In the genomic region with DNA sequence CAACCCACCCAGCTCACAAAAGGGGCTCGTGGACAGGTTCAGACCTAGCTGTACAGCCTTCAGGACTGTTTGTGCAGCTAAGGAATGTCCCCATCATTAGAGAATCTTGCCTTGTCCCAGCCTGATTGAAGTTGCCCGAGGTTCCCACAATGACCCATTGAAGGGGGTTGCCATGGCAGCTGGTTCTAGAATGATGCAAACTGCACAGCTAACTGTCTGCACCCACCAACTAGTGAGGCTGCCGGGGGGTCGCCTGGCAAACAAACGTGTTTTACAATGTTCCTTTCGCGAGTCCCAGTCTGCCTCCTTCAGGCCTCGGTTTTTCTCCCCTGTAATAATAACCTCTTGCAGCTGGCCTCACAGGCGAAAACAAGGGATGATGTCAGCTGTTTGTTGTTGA, we compare ENCODE assay signal across 30 cellular contexts. TPM values are rescaled to one million over a fixed set of nuclear protein-coding genes. Genes with fewer than 3 reads are reported as not detected.
DNase-seq lines count a peak whose midpoint lies in the region; ATAC-seq lines count a peak whose summit lies in the region.
"Had no signal": no experiment of that assay in that cellular context is flagged by ENCODE, and none has a peak within 500 bp of the region (broad histone marks: within the 10 kb centered on the region; RNA-seq: fewer than 3 reads in every experiment).

No MANE protein-coding gene starts in this region.

- H3K27me3 Mint-ChIP-seq in activated CD4-positive, alpha-beta T cell treated with anti-CD3 and anti-CD28 coated beads for 36 hours: no peaks in the 10 kb centered on the region
- H3K27me3 Mint-ChIP-seq: CD4-positive, alpha-beta memory T cell had no signal

- no peaks in the 10 kb centered on the region for H3K9me3 Mint-ChIP-seq in activated CD4-positive, alpha-beta T cell treated with anti-CD3 and anti-CD28 coated beads for 36 hours (ENCODE audit: low read depth)
- H3K9me3 Mint-ChIP-seq: activated B cell treated with CpG ODN at 0.5 μM for 24 hours; activated naive CD8-positive, alpha-beta T cell treated with anti-CD3 and anti-CD28 coated beads, Interleukin-2, amount 50 U/mL, for 24 hours; CD4-positive, alpha-beta memory T cell; HFFc6; immature natural killer cell had no signal

- POLR2A ChIA-PET in activated CD4-positive, alpha-beta T cell treated with anti-CD3 and anti-CD28 coated beads for 36 hours (lab: Charles Lee): no interaction called here

- intact Hi-C loops in activated CD4-positive, alpha-beta T cell treated with anti-CD3 and anti-CD28 coated beads for 36 hours (cut with DNase I, micrococcal nuclease): no loop called here

- no peak overlapping the region for H3K4me3 Mint-ChIP-seq in activated CD4-positive, alpha-beta T cell treated with anti-CD3 and anti-CD28 coated beads for 36 hours
- H3K4me3 Mint-ChIP-seq: activated B cell treated with CpG ODN at 0.5 μM for 24 hours; activated naive CD8-positive, alpha-beta T cell treated with anti-CD3 and anti-CD28 coated beads, Interleukin-2, amount 50 U/mL, for 24 hours; CD4-positive, alpha-beta memory T cell; HFFc6; immature natural killer cell had no signal

- peak in 9 of 14 donors; percentile 6 to 51 (median 27) for DNase-seq in C1 segment of cervical spinal cord (lab: John Stamatoyannopoulos, UW)
- peak in 45 of 58 donors; percentile 7 to 75 (median 33) for DNase-seq in anterior cingulate cortex (lab: John Stamatoyannopoulos, UW)
- peak in 39 of 51 donors; percentile 5 to 81 (median 42) for DNase-seq in hypothalamus (lab: John Stamatoyannopoulos, UW)
- peak in 46 of 56 donors; percentile 3 to 78 (median 43) for DNase-seq in nucleus accumbens (lab: John Stamatoyannopoulos, UW)
- DNase-seq in activated CD4-positive, alpha-beta T cell treated with anti-CD3 and anti-CD28 coated beads for 36 hours: no peak
- DNase-seq in stimulated activated CD4-positive, alpha-beta T cell treated with anti-CD3 and anti-CD28 coated beads, Interleukin-4, amount 100 ng/mL, for 1 hour: no peak
- no peak for DNase-seq in activated CD4-positive, alpha-beta T cell treated with anti-CD3 and anti-CD28 coated beads for 48 hours
- no peak for DNase-seq in stimulated activated CD4-positive, alpha-beta T cell treated with anti-CD3 and anti-CD28 coated beads, Interleukin-2, amount 100 ng/mL, for 24 hours
- DNase-seq: activated B cell treated with CpG ODN at 0.5 μM for 24 hours; activated CD4-positive, alpha-beta T cell treated with anti-CD3 and anti-CD28 coated beads, Interleukin-2, amount 50 U/mL, for 4 hours; activated naive CD4-positive, alpha-beta T cell; activated naive CD8-positive, alpha-beta T cell treated with anti-CD3 and anti-CD28 coated beads, Interleukin-2, amount 50 U/mL, for 24 hours; AML-193; CD4-positive, alpha-beta memory T cell; EL; gastrocnemius medialis; GOT3; HFFc6; immature natural killer cell; left lung; mesenchymal stem cell; NCI-H1092 treated with DMSO at 0.1 percent for 48 hours; NCI-H1694 treated with DMSO at 0.1 percent for 48 hours; NCI-H524 treated with DMSO at 0.1 percent for 48 hours; stimulated activated naive CD8-positive, alpha-beta T cell treated with anti-CD3 and anti-CD28 coated beads, Interleukin-15, Interleukin-2, amounts not matched to agents 100 U/mL and 50 U/mL, for 24 hours; thyroid gland had no signal

- CTCF ChIA-PET in activated CD4-positive, alpha-beta T cell treated with anti-CD3 and anti-CD28 coated beads for 36 hours (lab: Charles Lee): interaction anchor here (0.7 to 2.4 kb wide), 5 partner anchors 13 to 213 kb away, joined by 3 to 11 read pairs (median 3); no protein-coding TSS in a partner anchor

- H3K27ac Mint-ChIP-seq in activated CD4-positive, alpha-beta T cell treated with anti-CD3 and anti-CD28 coated beads for 36 hours: no peak overlapping the region
- H3K27ac Mint-ChIP-seq: activated B cell treated with CpG ODN at 0.5 μM for 24 hours; activated naive CD8-positive, alpha-beta T cell treated with anti-CD3 and anti-CD28 coated beads, Interleukin-2, amount 50 U/mL, for 24 hours; CD4-positive, alpha-beta memory T cell; HFFc6; immature natural killer cell had no signal

- no peak for ATAC-seq in activated CD4-positive, alpha-beta T cell treated with anti-CD3 and anti-CD28 coated beads for 36 hours
- ATAC-seq: activated naive CD8-positive, alpha-beta T cell treated with anti-CD3 and anti-CD28 coated beads, Interleukin-2, amount 50 U/mL, for 24 hours; gastrocnemius medialis; K562; left lung; stimulated activated naive CD8-positive, alpha-beta T cell treated with anti-CD3 and anti-CD28 coated beads, Interleukin-15, Interleukin-2, amounts not matched to agents 100 U/mL and 50 U/mL, for 24 hours had no signal

- no peaks in the 10 kb centered on the region for H3K36me3 Mint-ChIP-seq in activated CD4-positive, alpha-beta T cell treated with anti-CD3 and anti-CD28 coated beads for 36 hours (ENCODE audit: low read depth)
- H3K36me3 Mint-ChIP-seq: CD4-positive, alpha-beta memory T cell had no signal

- peaks cover 7% of the 10 kb centered on the region for H3K4me1 Mint-ChIP-seq in activated CD4-positive, alpha-beta T cell treated with anti-CD3 and anti-CD28 coated beads for 36 hours
- H3K4me1 Mint-ChIP-seq: activated B cell treated with CpG ODN at 0.5 μM for 24 hours; activated naive CD8-positive, alpha-beta T cell treated with anti-CD3 and anti-CD28 coated beads, Interleukin-2, amount 50 U/mL, for 24 hours; immature natural killer cell had no signal

RNA-seq across cellular contexts. Expression of gene C16orf96, which starts 5.4 kb away (rescaled TPM):
- under 1 TPM; 0.09 to 0.18 TPM for total RNA-seq in activated CD4-positive, alpha-beta T cell treated with anti-CD3 and anti-CD28 coated beads for 36 hours
- total RNA-seq: endothelial cell of umbilical vein, HFFc6, HT1080, K562, pulmonary artery endothelial cell had no signal

RNA-seq across cellular contexts. Expression of gene CDIP1, which starts 23.0 kb away (rescaled TPM):
- 10 to 100 TPM; 28.3 to 30.2 TPM for total RNA-seq in activated CD4-positive, alpha-beta T cell treated with anti-CD3 and anti-CD28 coated beads for 36 hours

RNA-seq across cellular contexts. Expression of gene UBALD1, which starts 53.1 kb away (rescaled TPM):
- 10 to 100 TPM in 1 of 2 experiments, 1 to 10 TPM in 1; 9.7 to 10.2 TPM for total RNA-seq in activated CD4-positive, alpha-beta T cell treated with anti-CD3 and anti-CD28 coated beads for 36 hours

Comparison
In these comparisons a context has a peak if more than half of its experiments do, and no peak if none do; other contexts are left out.
1. DNase-seq: peak in C1 segment of cervical spinal cord (9 of 14), anterior cingulate cortex (45 of 58), hypothalamus (39 of 51) and nucleus accumbens (46 of 56); none in activated CD4-positive, alpha-beta T cell treated with anti-CD3 and anti-CD28 coated beads for 36 hours (single experiment), stimulated activated CD4-positive, alpha-beta T cell treated with anti-CD3 and anti-CD28 coated beads, Interleukin-4, amount 100 ng/mL, for 1 hour (single experiment), activated CD4-positive, alpha-beta T cell treated with anti-CD3 and anti-CD28 coated beads for 48 hours (single experiment) and stimulated activated CD4-positive, alpha-beta T cell treated with anti-CD3 and anti-CD28 coated beads, Interleukin-2, amount 100 ng/mL, for 24 hours (0 of 2).